15 cellular contexts compared by ENCODE assay signal in genomic region chr6:168575346-168576098, GRCh38.
"Had no signal": no experiment of that assay in that cellular context is flagged by ENCODE, and none has a peak within 500 bp of the region (broad histone marks: within the 10 kb centered on the region; RNA-seq: fewer than 3 reads in every experiment).

No MANE protein-coding gene starts in this region.

- H3K4me1 Mint-ChIP-seq: activated naive CD8-positive, alpha-beta T cell treated with anti-CD3 and anti-CD28 coated beads, Interleukin-2, amount 50 U/mL, for 24 hours; stimulated activated memory B cell treated with anti-CD40 and anti-IgM and Interleukin-4, amounts not matched to agents 10 μg/mL and 1 μg/mL and 100 μg/mL, for 72 hours had no signal

- H3K4me3 ChIP-seq: colonic mucosa had no signal

- H3K27me3 ChIP-seq: colonic mucosa had no signal

- H3K36me3 ChIP-seq: colonic mucosa had no signal

- H3K4me3 Mint-ChIP-seq: activated naive CD4-positive, alpha-beta T cell treated with anti-CD3 and anti-CD28 coated beads for 36 hours; activated naive CD8-positive, alpha-beta T cell treated with anti-CD3 and anti-CD28 coated beads, Interleukin-2, amount 50 U/mL, for 24 hours; stimulated activated memory B cell treated with anti-CD40 and anti-IgM and Interleukin-4, amounts not matched to agents 10 μg/mL and 1 μg/mL and 100 μg/mL, for 72 hours; type B pancreatic cell had no signal

- H3K9me3 ChIP-seq: colonic mucosa had no signal

- H3K27ac ChIP-seq: colonic mucosa, parathyroid adenoma had no signal

- H3K9me3 Mint-ChIP-seq: activated naive CD4-positive, alpha-beta T cell treated with anti-CD3 and anti-CD28 coated beads for 36 hours; activated naive CD8-positive, alpha-beta T cell treated with anti-CD3 and anti-CD28 coated beads, Interleukin-2, amount 50 U/mL, for 24 hours; activated T-helper 2 cell treated with anti-CD3 and anti-CD28 coated beads, Interferon-gamma antibody, Interleukin-2, Interleukin-4, amounts not matched to agents 10 μg/mL and 5 μg/mL and 100 μg/mL, durations not matched to agents 14 hours and 24 hours and 36 hours; stimulated activated memory B cell treated with anti-CD40 and anti-IgM and Interleukin-4, amounts not matched to agents 10 μg/mL and 1 μg/mL and 100 μg/mL, for 72 hours; type B pancreatic cell had no signal

- H2AFZ ChIP-seq: parathyroid adenoma had no signal

- DNase-seq: activated CD4-positive, CD25-positive, alpha-beta regulatory T cell treated with anti-CD3 and anti-CD28 coated beads, Interleukin-2, amount 50 U/mL, for 72 hours; activated naive CD4-positive, alpha-beta T cell treated with anti-CD3 and anti-CD28 coated beads for 36 hours; activated naive CD8-positive, alpha-beta T cell treated with anti-CD3 and anti-CD28 coated beads, Interleukin-2, amount 50 U/mL, for 24 hours; activated T-cell treated with anti-CD3 and anti-CD28 coated beads for 4 hours; foreskin fibroblast; glutamatergic neuron; kidney glomerular epithelial cell; mesenchymal stem cell; retina had no signal

- ATAC-seq: activated naive CD8-positive, alpha-beta T cell treated with anti-CD3 and anti-CD28 coated beads, Interleukin-2, amount 50 U/mL, for 24 hours; SK-N-SH treated with all-trans-retinoic acid at 6 μM for 48 hours; stimulated activated memory B cell treated with anti-CD40 and anti-IgM and Interleukin-4, amounts not matched to agents 10 μg/mL and 1 μg/mL and 100 μg/mL, for 72 hours had no signal

- H3K4me1 ChIP-seq: colonic mucosa, parathyroid adenoma had no signal

- H3K27ac Mint-ChIP-seq: activated naive CD4-positive, alpha-beta T cell treated with anti-CD3 and anti-CD28 coated beads for 36 hours; activated naive CD8-positive, alpha-beta T cell treated with anti-CD3 and anti-CD28 coated beads, Interleukin-2, amount 50 U/mL, for 24 hours; activated T-helper 2 cell treated with anti-CD3 and anti-CD28 coated beads, Interferon-gamma antibody, Interleukin-2, Interleukin-4, amounts not matched to agents 10 μg/mL and 5 μg/mL and 100 μg/mL, durations not matched to agents 14 hours and 24 hours and 36 hours; stimulated activated memory B cell treated with anti-CD40 and anti-IgM and Interleukin-4, amounts not matched to agents 10 μg/mL and 1 μg/mL and 100 μg/mL, for 72 hours; type B pancreatic cell had no signal

- H3K27me3 Mint-ChIP-seq: activated naive CD8-positive, alpha-beta T cell treated with anti-CD3 and anti-CD28 coated beads, Interleukin-2, amount 50 U/mL, for 24 hours; stimulated activated memory B cell treated with anti-CD40 and anti-IgM and Interleukin-4, amounts not matched to agents 10 μg/mL and 1 μg/mL and 100 μg/mL, for 72 hours; type B pancreatic cell had no signal

- H3K36me3 Mint-ChIP-seq: stimulated activated memory B cell treated with anti-CD40 and anti-IgM and Interleukin-4, amounts not matched to agents 10 μg/mL and 1 μg/mL and 100 μg/mL, for 72 hours; type B pancreatic cell had no signal

- H3K9ac ChIP-seq: parathyroid adenoma had no signal

- H3K79me2 ChIP-seq: parathyroid adenoma had no signal
